11 cellular contexts compared by ENCODE assay signal in genomic region chr16:2779151-2779920, GRCh38. TPM values are rescaled to one million over a fixed set of nuclear protein-coding genes. Genes with fewer than 3 reads are reported as not detected.
DNase-seq lines count a peak whose midpoint lies in the region; ATAC-seq, FAIRE-seq and TF ChIP-seq lines count a peak whose summit lies in the region.
"Had no signal": no experiment of that assay in that cellular context is flagged by ENCODE, and none has a peak within 500 bp of the region (broad histone marks: within the 10 kb centered on the region; RNA-seq: fewer than 3 reads in every experiment).

No MANE protein-coding gene starts in this region.

- H3K27ac Mint-ChIP-seq in central memory CD8-positive, alpha-beta T cell (ENCODE audit: low read depth): no peak overlapping the region
- no peak overlapping the region for H3K27ac Mint-ChIP-seq in osteocyte (ENCODE audit: unreplicated experiment)

- H3K9me3 ChIP-seq in Panc1 (ENCODE audit: control insufficient read depth, insufficient read depth, low read depth, low read length) (no peaks in the 10 kb centered on the region), kidney (ENCODE audit: control insufficient read depth in 1 of 2, low read length in 2 of 2) (no peaks in the 10 kb centered on the region)

- no peak for ATAC-seq in GM18505 (IDR thresholded peaks at IDR 0.05; ENCODE audit: unreplicated experiment)
- ATAC-seq in Panc1: no peak
- ATAC-seq in central memory CD8-positive, alpha-beta T cell (replicated peaks; ENCODE audit: extremely low read depth, poor library complexity, severe bottlenecking): no peak
- no peak for ATAC-seq in GM21526 (IDR thresholded peaks at IDR 0.05; ENCODE audit: low FRiP score, unreplicated experiment)
- ATAC-seq: left lobe of liver had no signal

- H3K27me3 Mint-ChIP-seq in central memory CD8-positive, alpha-beta T cell: no peaks in the 10 kb centered on the region
- H3K27me3 Mint-ChIP-seq in osteocyte (ENCODE audit: unreplicated experiment): no peaks in the 10 kb centered on the region

- peaks cover 27% of the 10 kb centered on the region for H3K4me1 Mint-ChIP-seq in central memory CD8-positive, alpha-beta T cell
- peaks cover 33% of the 10 kb centered on the region for H3K4me1 Mint-ChIP-seq in osteocyte (ENCODE audit: unreplicated experiment)

- FAIRE-seq in kidney (lab: Jason Lieb, UNC): no peak
- FAIRE-seq: GM12892 had no signal

- no peak for DNase-seq in Panc1 (ENCODE audit: low read depth, low spot score)
- no peak for DNase-seq in central memory CD8-positive, alpha-beta T cell (ENCODE audit: low spot score in 2 of 2)
- no peak for DNase-seq in osteocyte (ENCODE audit: extremely low spot score, unreplicated experiment)
- DNase-seq in kidney: no peak
- DNase-seq in stimulated activated CD4-positive, alpha-beta T cell treated with anti-CD3 and anti-CD28 coated beads, Interleukin-4, amount 100 ng/mL, for 4 hours: no peak
- DNase-seq: NCI-H1092 treated with DMSO at 0.1 percent for 48 hours, NCI-H526 had no signal

- H3K27ac ChIP-seq in Panc1 (ENCODE audit: low read length) (peak overlapping the region; percentile 99), kidney (ENCODE audit: low read depth in 2 of 2, low read length in 2 of 2) (no peak overlapping the region)

- H3K4me3 ChIP-seq in Panc1 (ENCODE audit: low read depth in 2 of 2, low read length in 2 of 2) (no peak overlapping the region), kidney (ENCODE audit: low read length in 2 of 2) (no peak overlapping the region)

- H3K36me3 Mint-ChIP-seq in central memory CD8-positive, alpha-beta T cell (ENCODE audit: insufficient read depth): peaks cover 19% of the 10 kb centered on the region
- peaks cover 2% of the 10 kb centered on the region for H3K36me3 Mint-ChIP-seq in osteocyte (ENCODE audit: unreplicated experiment)

- H3K9ac ChIP-seq in kidney (ENCODE audit: low read length in 2 of 2): no peak overlapping the region

- POLR2A ChIA-PET in Panc1 (lab: Charles Lee): interaction anchor here (0.6 kb wide), 2 partner anchors 18 to 89 kb away, joined by 4 to 10 read pairs; no protein-coding TSS in a partner anchor

- no TSS peak for BruUV-seq in Panc1 (replicated peaks; lab: Mats Ljungman, UMichigan)

- TF ChIP-seq POLR2A in GM18505 (IDR thresholded peaks at IDR 0.05; ENCODE audit: borderline replicate concordance, extremely low read depth, insufficient read depth, insufficient read length): peak; percentile 53

- H3K4me1 ChIP-seq in Panc1 (ENCODE audit: control insufficient read depth, insufficient read depth, low read length): peaks cover 24% of the 10 kb centered on the region
- peaks cover 7 to 23% of the 10 kb centered on the region in 2 donors for H3K4me1 ChIP-seq in kidney (ENCODE audit: control insufficient read depth in 1 of 2, insufficient read depth in 1 of 2, low read depth in 1 of 2, low read length in 2 of 2)

- H3K9me3 Mint-ChIP-seq in central memory CD8-positive, alpha-beta T cell: no peaks in the 10 kb centered on the region
- H3K9me3 Mint-ChIP-seq in osteocyte (ENCODE audit: unreplicated experiment): no peaks in the 10 kb centered on the region

- in situ Hi-C loops in Panc1 (cut with HindIII; ENCODE audit: low pct_unique_long_range_greater_than_20kb, low sequenced_read_pairs): no loop called here

- H3K27me3 ChIP-seq in Panc1 (ENCODE audit: control insufficient read depth, insufficient read depth, low read length): no peaks in the 10 kb centered on the region

- intact Hi-C loops in Panc1 (cut with micrococcal nuclease; ENCODE audit: unreplicated experiment) (no loop called here), kidney (cut with DNase I) (no loop called here)

- CTCF ChIA-PET in Panc1 (lab: Charles Lee): no interaction called here

- TF ChIP-seq CTCF in Panc1 (IDR thresholded peaks at IDR 0.05) (no peak; the same call in 1 of the 2 replicates), osteocyte (IDR thresholded peaks at IDR 0.05) (no peak), kidney (IDR thresholded peaks at IDR 0.05; ENCODE audit: borderline replicate concordance, extremely low read depth, insufficient read depth) (no peak)

- H3K36me3 ChIP-seq in Panc1 (ENCODE audit: control insufficient read depth, insufficient read depth, low read length) (peaks cover 6% of the 10 kb centered on the region; the same call in 1 of the 2 replicates), kidney (ENCODE audit: control insufficient read depth in 1 of 2, insufficient read depth in 2 of 2, low read length in 2 of 2) (peaks cover 3 to 7% of the 10 kb centered on the region in 2 donors)

- H3K4me3 Mint-ChIP-seq in central memory CD8-positive, alpha-beta T cell: peak overlapping the region; percentile 36
- peak overlapping the region; percentile 88 for H3K4me3 Mint-ChIP-seq in osteocyte (ENCODE audit: unreplicated experiment)

RNA-seq across cellular contexts. Expression of gene ELOB, which starts 2.3 kb away (rescaled TPM):
- 642 TPM for total RNA-seq in Panc1 (2021; ENCODE audit: unreplicated experiment)
- polyA plus RNA-seq in Panc1 (2012; ENCODE audit: insufficient read length): 2,232 TPM
- total RNA-seq in osteocyte: 264 and 287 TPM in 2 replicates
- 226 TPM for total RNA-seq in kidney
- polyA plus RNA-seq in kidney (ENCODE audit: insufficient read depth, low read depth, low replicate concordance): 836 TPM

RNA-seq across cellular contexts. Expression of gene PRSS33, which starts 8.0 kb away (rescaled TPM):
- 0.59 TPM for total RNA-seq in Panc1 (2021; ENCODE audit: unreplicated experiment)
- 0.47 TPM for polyA plus RNA-seq in Panc1 (2012; ENCODE audit: insufficient read length)
- total RNA-seq in osteocyte: not detected in 2 replicates
- total RNA-seq in kidney: not detected
- not detected for polyA plus RNA-seq in kidney (ENCODE audit: insufficient read depth, low read depth, low replicate concordance)
- total RNA-seq: left lobe of liver had no signal

RNA-seq across cellular contexts. Expression of gene PRSS41, which starts 18.9 kb away (rescaled TPM):
- total RNA-seq in Panc1 (2021; ENCODE audit: unreplicated experiment) (not detected), osteocyte (not detected in 2 replicates), kidney (not detected)
- polyA plus RNA-seq in Panc1 (2012; ENCODE audit: insufficient read length): not detected
- not detected for polyA plus RNA-seq in kidney (ENCODE audit: insufficient read depth, low read depth, low replicate concordance)
- total RNA-seq: left lobe of liver had no signal

RNA-seq across cellular contexts. Expression of gene SRRM2, which starts 26.9 kb away (rescaled TPM):
- 617 TPM for total RNA-seq in Panc1 (2021; ENCODE audit: unreplicated experiment)
- polyA plus RNA-seq in Panc1 (2012; ENCODE audit: insufficient read length): 618 TPM
- total RNA-seq in osteocyte: 536 and 572 TPM in 2 replicates
- total RNA-seq in kidney: 621 TPM
- 386 TPM for polyA plus RNA-seq in kidney (ENCODE audit: insufficient read depth, low read depth, low replicate concordance)

RNA-seq across cellular contexts. Expression of gene PRSS21, which starts 37.7 kb away (rescaled TPM):
- not detected for total RNA-seq in Panc1 (2021; ENCODE audit: unreplicated experiment)
- not detected for polyA plus RNA-seq in Panc1 (2012; ENCODE audit: insufficient read length)
- total RNA-seq in osteocyte: not detected in 2 replicates
- 0.54 TPM for total RNA-seq in kidney
- not detected for polyA plus RNA-seq in kidney (ENCODE audit: insufficient read depth, low read depth, low replicate concordance)
- total RNA-seq: left lobe of liver had no signal
